ENCODE assay signal across 22 cellular contexts in the genomic region with DNA sequence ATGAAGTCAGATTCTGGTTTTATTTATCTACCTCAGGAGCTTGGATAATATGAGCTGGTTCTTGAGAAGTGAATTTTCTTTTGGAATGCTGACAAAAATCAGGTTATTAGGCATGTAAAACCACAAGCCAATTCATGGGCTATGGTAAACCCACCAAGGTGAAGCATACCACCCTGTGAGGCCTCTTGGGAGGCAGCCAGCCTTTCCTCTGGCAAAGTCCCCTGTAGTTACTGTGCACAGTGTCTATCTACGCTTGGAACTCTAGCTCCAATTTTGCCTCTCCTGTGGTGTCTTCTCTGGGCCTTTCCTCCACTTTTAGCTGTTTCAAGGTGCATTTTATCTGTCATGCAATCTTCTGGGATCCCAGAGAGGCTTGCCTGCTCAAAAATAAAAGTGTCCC.
"Had no signal": no experiment of that assay in that cellular context is flagged by ENCODE, and none has a peak within 500 bp of the region (broad histone marks: within the 10 kb centered on the region; RNA-seq: fewer than 3 reads in every experiment).

No MANE protein-coding gene starts in this region.

- H3K4me3 ChIP-seq: adrenal gland had no signal

- H3K27ac ChIP-seq: adrenal gland had no signal

- DNase-seq: activated CD4-positive, alpha-beta T cell treated with anti-CD3 and anti-CD28 coated beads for 48 hours; activated CD4-positive, alpha-beta T cell treated with anti-CD3 and anti-CD28 coated beads, Interleukin-2, amount 50 U/mL, for 4 hours; activated CD4-positive, CD25-positive, alpha-beta regulatory T cell treated with anti-CD3 and anti-CD28 coated beads, Interleukin-2, amount 50 U/mL, for 72 hours; activated CD8-positive, alpha-beta memory T cell treated with anti-CD3 and anti-CD28 coated beads, Interleukin-2, amount 50 U/mL, for 48 hours; activated CD8-positive, alpha-beta T cell treated with anti-CD3 and anti-CD28 coated beads, Interleukin-2, amount 10 ng/mL, durations not matched to agents 7 days and 5 days; activated naive CD4-positive, alpha-beta T cell treated with anti-CD3 and anti-CD28 coated beads, Interleukin-2, amount 50 U/mL, for 16 hours; activated naive CD8-positive, alpha-beta T cell treated with anti-CD3 and anti-CD28 coated beads, Interleukin-2, amount 10 ng/mL, durations not matched to agents 7 days and 5 days; activated T-cell treated with anti-CD3 and anti-CD28 coated beads, Interleukin-2, amount 50 U/mL, for 1 hour; adrenal gland; anterior cingulate cortex; cerebellar nuclear complex; Kasumi-1; NCI-H1048; NCI-H146; NCI-H187 treated with DMSO at 0.1 percent for 48 hours; NCI-H2107; NCI-H2171 treated with DMSO at 0.1 percent for 48 hours; NCI-H226; NCI-H510A treated with DMSO at 0.1 percent for 48 hours; SW 1271 had no signal

- H3K27me3 ChIP-seq: adrenal gland had no signal

- H3K4me1 Mint-ChIP-seq: activated naive CD8-positive, alpha-beta T cell treated with anti-CD3 and anti-CD28 coated beads, Interleukin-2, amount 10 ng/mL, durations not matched to agents 7 days and 5 days; WTC11 had no signal

- H3K27ac Mint-ChIP-seq: activated CD8-positive, alpha-beta T cell treated with anti-CD3 and anti-CD28 coated beads, Interleukin-2, amount 10 ng/mL, durations not matched to agents 7 days and 5 days; activated naive CD8-positive, alpha-beta T cell treated with anti-CD3 and anti-CD28 coated beads, Interleukin-2, amount 10 ng/mL, durations not matched to agents 7 days and 5 days; T-helper 2 cell treated with Interferon-gamma antibody and Interleukin-4, amounts not matched to agents 5 μg/mL and 100 μg/mL, for 36 hours; WTC11 had no signal

- H3K9me3 Mint-ChIP-seq: T-helper 2 cell treated with Interferon-gamma antibody and Interleukin-4, amounts not matched to agents 5 μg/mL and 100 μg/mL, for 36 hours had no signal

- H3K9me3 ChIP-seq: adrenal gland had no signal

- H3K27me3 Mint-ChIP-seq: activated naive CD8-positive, alpha-beta T cell treated with anti-CD3 and anti-CD28 coated beads, Interleukin-2, amount 10 ng/mL, durations not matched to agents 7 days and 5 days had no signal

- H3K4me1 ChIP-seq: adrenal gland had no signal

- H3K4me3 Mint-ChIP-seq: activated CD8-positive, alpha-beta T cell treated with anti-CD3 and anti-CD28 coated beads, Interleukin-2, amount 10 ng/mL, durations not matched to agents 7 days and 5 days; activated naive CD8-positive, alpha-beta T cell treated with anti-CD3 and anti-CD28 coated beads, Interleukin-2, amount 10 ng/mL, durations not matched to agents 7 days and 5 days; T-helper 2 cell treated with Interferon-gamma antibody and Interleukin-4, amounts not matched to agents 5 μg/mL and 100 μg/mL, for 36 hours; WTC11 had no signal

- H3K36me3 Mint-ChIP-seq: activated naive CD8-positive, alpha-beta T cell treated with anti-CD3 and anti-CD28 coated beads, Interleukin-2, amount 10 ng/mL, durations not matched to agents 7 days and 5 days; WTC11 had no signal

- H3K36me3 ChIP-seq: adrenal gland had no signal
